8 cellular contexts compared by ENCODE assay signal in the genomic region with DNA sequence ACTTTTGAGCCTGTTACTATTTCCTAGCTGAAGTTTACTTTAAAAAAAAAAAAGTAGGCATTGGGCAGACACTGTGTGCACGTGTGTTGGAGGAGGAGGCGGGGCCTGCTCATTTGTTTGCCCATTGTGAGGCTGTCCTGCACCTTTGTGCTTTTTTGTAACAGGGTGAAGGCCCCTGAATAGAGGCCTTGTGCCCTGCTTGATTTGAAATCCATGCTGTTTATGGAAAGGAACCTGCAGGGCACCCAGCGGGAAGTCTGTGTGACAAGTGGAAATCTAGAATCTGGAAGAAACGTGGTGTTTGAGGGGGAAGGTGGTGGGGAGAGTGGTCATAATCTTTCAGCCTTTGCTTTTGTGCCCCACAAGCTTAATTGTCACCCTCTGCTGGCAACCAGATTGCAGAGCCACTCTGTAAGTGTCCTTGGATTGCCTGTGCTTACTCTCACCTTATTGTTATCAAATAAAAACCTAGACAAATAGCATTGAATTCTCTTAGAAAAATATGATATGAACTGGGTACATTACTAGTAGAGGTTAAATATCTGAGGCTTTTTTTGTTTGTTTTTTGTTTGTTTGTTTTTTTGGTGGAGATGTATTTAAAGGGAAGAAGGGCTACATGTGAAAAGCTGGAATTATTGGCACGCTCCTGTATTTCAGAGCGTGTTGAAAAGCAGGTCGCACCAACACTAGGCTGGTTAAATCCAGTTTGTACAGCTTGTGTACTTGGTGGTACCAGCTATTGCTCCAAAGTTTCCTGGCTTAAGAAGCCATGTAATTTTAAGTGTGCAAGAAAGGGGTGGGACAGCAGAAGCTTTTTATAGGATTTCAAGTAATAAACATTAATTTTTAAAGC.
DNase-seq lines count a peak whose midpoint lies in the region; ATAC-seq and TF ChIP-seq lines count a peak whose summit lies in the region.

No MANE protein-coding gene starts in this region.

- no peaks in the 10 kb centered on the region for H3K27me3 ChIP-seq in PC-3 (ENCODE audit: low read length)
- H3K27me3 ChIP-seq in right atrium auricular region: no peaks in the 10 kb centered on the region

- no peaks in the 10 kb centered on the region for H3F3A ChIP-seq in PC-3 (ENCODE audit: low read length, unreplicated experiment)

- H3K4me3 Mint-ChIP-seq in stimulated activated naive B cell treated with anti-CD40 and anti-IgM and Interleukin-4, amounts not matched to agents 10 μg/mL and 1 μg/mL and 100 μg/mL, for 72 hours: no peak overlapping the region
- H3K4me3 Mint-ChIP-seq in T-helper 2 cell treated with Interferon-gamma antibody and Interleukin-4, amounts not matched to agents 5 μg/mL and 100 μg/mL, for 36 hours: no peak overlapping the region

- H3K27me3 Mint-ChIP-seq in stimulated activated naive B cell treated with anti-CD40 and anti-IgM and Interleukin-4, amounts not matched to agents 10 μg/mL and 1 μg/mL and 100 μg/mL, for 72 hours: no peaks in the 10 kb centered on the region
- no peaks in the 10 kb centered on the region for H3K27me3 Mint-ChIP-seq in T-helper 2 cell treated with Interferon-gamma antibody and Interleukin-4, amounts not matched to agents 5 μg/mL and 100 μg/mL, for 36 hours (ENCODE audit: low read depth)

- BruUV-seq in PC-3 (replicated peaks; lab: Mats Ljungman, UMichigan): no TSS peak

- peak; percentile 49 for ATAC-seq in PC-3
- no peak for ATAC-seq in stimulated activated naive B cell treated with anti-CD40 and anti-IgM and Interleukin-4, amounts not matched to agents 10 μg/mL and 1 μg/mL and 100 μg/mL, for 72 hours (replicated peaks)
- ATAC-seq in HG03439 (IDR thresholded peaks at IDR 0.05; ENCODE audit: unreplicated experiment): no peak

- H4K20me1 ChIP-seq in PC-3 (ENCODE audit: low read length): 0 out of 2 replicates have a peak, but pooled peaks cover 5% of the 10 kb centered on the region

- TF ChIP-seq CTCF in PC-3 (conservative IDR thresholded peaks at IDR 0.05; ENCODE audit: low read depth, low read length) (peak; percentile 27; the same call in 1 of the 2 replicates), right atrium auricular region (IDR thresholded peaks at IDR 0.05) (no peak)

- peaks cover 0 to 1% of the 10 kb centered on the region in 2 donors for H3K9me3 Mint-ChIP-seq in stimulated activated naive B cell treated with anti-CD40 and anti-IgM and Interleukin-4, amounts not matched to agents 10 μg/mL and 1 μg/mL and 100 μg/mL, for 72 hours
- H3K9me3 Mint-ChIP-seq in T-helper 2 cell treated with Interferon-gamma antibody and Interleukin-4, amounts not matched to agents 5 μg/mL and 100 μg/mL, for 36 hours: no peaks in the 10 kb centered on the region

- peak overlapping the region; percentile 71 for H3K4me2 ChIP-seq in PC-3 (ENCODE audit: low read length)

- H2AFZ ChIP-seq in PC-3 (ENCODE audit: low read length): no peak overlapping the region

- H3K4me1 Mint-ChIP-seq in stimulated activated naive B cell treated with anti-CD40 and anti-IgM and Interleukin-4, amounts not matched to agents 10 μg/mL and 1 μg/mL and 100 μg/mL, for 72 hours: peaks cover 17 to 73% of the 10 kb centered on the region in 2 donors
- H3K4me1 Mint-ChIP-seq in T-helper 2 cell treated with Interferon-gamma antibody and Interleukin-4, amounts not matched to agents 5 μg/mL and 100 μg/mL, for 36 hours (ENCODE audit: low read depth): peaks cover 23% of the 10 kb centered on the region

- CTCF ChIA-PET in PC-3 (lab: Charles Lee): interaction anchor here (0.6 kb wide), 1 partner anchor 41 kb away, joined by 4 read pairs; no protein-coding TSS in a partner anchor

- H3K4me1 ChIP-seq in PC-3 (ENCODE audit: insufficient read depth, low read length) (peaks cover 20% of the 10 kb centered on the region), right atrium auricular region (peaks cover 0 to 37% of the 10 kb centered on the region in 2 donors)

- H3K9me3 ChIP-seq in PC-3 (ENCODE audit: low read length) (no peaks in the 10 kb centered on the region), right atrium auricular region (no peaks in the 10 kb centered on the region)

- H3K36me3 Mint-ChIP-seq in stimulated activated naive B cell treated with anti-CD40 and anti-IgM and Interleukin-4, amounts not matched to agents 10 μg/mL and 1 μg/mL and 100 μg/mL, for 72 hours: peaks cover 23 to 26% of the 10 kb centered on the region in 2 donors
- H3K36me3 Mint-ChIP-seq in T-helper 2 cell treated with Interferon-gamma antibody and Interleukin-4, amounts not matched to agents 5 μg/mL and 100 μg/mL, for 36 hours (ENCODE audit: low read depth): peaks cover 3% of the 10 kb centered on the region

- H3K27ac ChIP-seq in PC-3 (ENCODE audit: low read length) (no peak overlapping the region), right atrium auricular region (peak overlapping the region; percentile 40 to 52)

- H3K4me3 ChIP-seq in PC-3 (ENCODE audit: low read length) (no peak overlapping the region), right atrium auricular region (no peak overlapping the region)

- POLR2A ChIA-PET in PC-3 (lab: Charles Lee; ENCODE audit: unreplicated experiment): no interaction called here

- peak overlapping the region; percentile 71 for H3K27ac Mint-ChIP-seq in stimulated activated naive B cell treated with anti-CD40 and anti-IgM and Interleukin-4, amounts not matched to agents 10 μg/mL and 1 μg/mL and 100 μg/mL, for 72 hours
- no peak overlapping the region for H3K27ac Mint-ChIP-seq in T-helper 2 cell treated with Interferon-gamma antibody and Interleukin-4, amounts not matched to agents 5 μg/mL and 100 μg/mL, for 36 hours

- peaks cover 49% of the 10 kb centered on the region for H3K79me2 ChIP-seq in PC-3 (ENCODE audit: low read length)

- H3K9me2 ChIP-seq in PC-3 (replicated peaks; ENCODE audit: low read length): no peaks in the 10 kb centered on the region

- no peak overlapping the region for H3K9ac ChIP-seq in PC-3 (ENCODE audit: low read length)

- peak; percentile 31 for DNase-seq in NCI-H1436 (lab: John Stamatoyannopoulos, UW)
- no peak for DNase-seq in NCI-H1436 treated with DMSO at 0.1 percent for 48 hours (lab: John Stamatoyannopoulos, UW)
- no peak for DNase-seq in PC-3
- no peak for DNase-seq in right atrium auricular region (ENCODE audit: low spot score)
- no peak for DNase-seq in stimulated activated naive B cell treated with anti-CD40 and anti-IgM and Interleukin-4, amounts not matched to agents 10 μg/mL and 1 μg/mL and 100 μg/mL, for 72 hours
- no peak for DNase-seq in T-helper 2 cell treated with Interferon-gamma antibody and Interleukin-4, amounts not matched to agents 5 μg/mL and 100 μg/mL, for 36 hours (ENCODE audit: low spot score)
- no peak for DNase-seq in activated CD8-positive, alpha-beta memory T cell treated with anti-CD3 and anti-CD28 coated beads for 24 hours

- H3K36me3 ChIP-seq in PC-3 (ENCODE audit: low read depth, low read length): no peaks in the 10 kb centered on the region; the same call in 1 of the 2 replicates
- no peaks in the 10 kb centered on the region for H3K36me3 ChIP-seq in right atrium auricular region

- intact Hi-C loops in PC-3 (cut with micrococcal nuclease): no loop called here
